8 cellular contexts compared by ENCODE assay signal in genomic region chr3:43180027-43180426, GRCh38.
A peak's percentile ranks its signal among the peaks of the same experiment; 100 is the strongest.
DNase-seq lines count a peak whose midpoint lies in the region; ATAC-seq and TF ChIP-seq lines count a peak whose summit lies in the region.

No MANE protein-coding gene starts in this region.

- H3K27me3 Mint-ChIP-seq in chondrocyte (ENCODE audit: low read depth) (no peaks in the 10 kb centered on the region), mesothelial cell of epicardium (ENCODE audit: low read depth) (peaks cover 4% of the 10 kb centered on the region)
- H3K27me3 Mint-ChIP-seq in naive thymus-derived CD4-positive, alpha-beta T cell: no peaks in the 10 kb centered on the region

- peak overlapping the region; percentile 82 for H2AFZ ChIP-seq in OCI-LY7 (ENCODE audit: low read length)

- no peaks in the 10 kb centered on the region for H3K79me2 ChIP-seq in OCI-LY7 (ENCODE audit: insufficient read depth, low read depth, low read length)

- H3K9me3 Mint-ChIP-seq in chondrocyte (ENCODE audit: low read depth): no peaks in the 10 kb centered on the region
- peaks cover 0 to 15% (median under 1%) of the 10 kb centered on the region in 11 donors for H3K9me3 Mint-ChIP-seq in naive thymus-derived CD4-positive, alpha-beta T cell
- H3K9me3 Mint-ChIP-seq in mesothelial cell of epicardium: no peaks in the 10 kb centered on the region

- TF ChIP-seq CTCF in OCI-LY7 (conservative IDR thresholded peaks at IDR 0.05; ENCODE audit: low read length): no peak
- TF ChIP-seq CTCF in chondrocyte (IDR thresholded peaks at IDR 0.05): no peak
- TF ChIP-seq CTCF in mesothelial cell of epicardium (IDR thresholded peaks at IDR 0.05; ENCODE audit: unreplicated experiment): no peak

- H3K36me3 Mint-ChIP-seq in chondrocyte (ENCODE audit: low read depth) (no peaks in the 10 kb centered on the region), mesothelial cell of epicardium (no peaks in the 10 kb centered on the region)
- H3K36me3 Mint-ChIP-seq in naive thymus-derived CD4-positive, alpha-beta T cell: peaks cover 0 to 40% (median 0%) of the 10 kb centered on the region in 5 donors

- peaks cover 19% of the 10 kb centered on the region for H3K4me1 ChIP-seq in OCI-LY7 (ENCODE audit: insufficient read depth, low read length, poor library complexity, severe bottlenecking)
- H3K4me1 ChIP-seq in naive thymus-derived CD4-positive, alpha-beta T cell (ENCODE audit: control insufficient read depth in 2 of 2, insufficient read depth in 2 of 2, low read length in 2 of 2): peaks cover 32 to 41% of the 10 kb centered on the region in 2 donors

- H3K4me1 Mint-ChIP-seq in chondrocyte (ENCODE audit: low read depth) (peaks cover 28% of the 10 kb centered on the region), mesothelial cell of epicardium (peaks cover 2% of the 10 kb centered on the region)
- peaks cover 47 to 76% (median 71%) of the 10 kb centered on the region in 7 donors for H3K4me1 Mint-ChIP-seq in naive thymus-derived CD4-positive, alpha-beta T cell

- no peak overlapping the region for H3K4me3 ChIP-seq in OCI-LY7 (ENCODE audit: low read depth, low read length, poor library complexity, severe bottlenecking)
- H3K4me3 ChIP-seq in naive thymus-derived CD4-positive, alpha-beta T cell (ENCODE audit: low read length): peak overlapping the region; percentile 37

- no peaks in the 10 kb centered on the region for H3K9me2 ChIP-seq in OCI-LY7 (ENCODE audit: insufficient read depth, low read length)

- CTCF ChIA-PET in OCI-LY7 (lab: Charles Lee; ENCODE audit: unreplicated experiment): interaction anchor here (0.6 kb wide), 1 partner anchor 491 kb away, joined by 3 read pairs; no protein-coding TSS in a partner anchor
- CTCF ChIA-PET in naive thymus-derived CD4-positive, alpha-beta T cell (lab: Charles Lee): interaction anchor here (0.6 to 2.5 kb wide), 8 partner anchors 12 to 323 kb away, joined by 3 to 23 read pairs (median 4); no protein-coding TSS in a partner anchor

- H3K4me2 ChIP-seq in OCI-LY7 (ENCODE audit: low read length): peak overlapping the region; percentile 58

- peak; percentile 24 for DNase-seq in AG08395 (ENCODE audit: low spot score)
- peak; percentile 64 for DNase-seq in OCI-LY7 (ENCODE audit: low spot score)
- DNase-seq in chondrocyte (ENCODE audit: low spot score): no peak
- peak in 7 of 9 donors; percentile 38 to 66 (median 61) for DNase-seq in naive thymus-derived CD4-positive, alpha-beta T cell
- no peak for DNase-seq in globus pallidus (ENCODE audit: low spot score)
- DNase-seq in mesothelial cell of epicardium (ENCODE audit: low spot score in 2 of 2, unreplicated experiment in 2 of 2): no peak

- no peaks in the 10 kb centered on the region for H3K9me3 ChIP-seq in OCI-LY7 (ENCODE audit: low read length)
- no peaks in the 10 kb centered on the region for H3K9me3 ChIP-seq in naive thymus-derived CD4-positive, alpha-beta T cell (ENCODE audit: control insufficient read depth in 2 of 3, low read length in 3 of 3)

- no peaks in the 10 kb centered on the region for H3K27me3 ChIP-seq in naive thymus-derived CD4-positive, alpha-beta T cell (ENCODE audit: control insufficient read depth in 2 of 2, insufficient read depth in 2 of 2, low read length in 2 of 2)

- H3K27ac ChIP-seq in OCI-LY7 (ENCODE audit: low read depth, low read length, poor library complexity, severe bottlenecking): peak overlapping the region; percentile 47
- H3K27ac ChIP-seq in naive thymus-derived CD4-positive, alpha-beta T cell (ENCODE audit: low read depth, low read length): peak overlapping the region; percentile 50

- no TSS peak for BruUV-seq in OCI-LY7 (replicated peaks; lab: Mats Ljungman, UMichigan)

- no peak overlapping the region for H3K4me3 Mint-ChIP-seq in chondrocyte (ENCODE audit: unreplicated experiment)
- H3K4me3 Mint-ChIP-seq in naive thymus-derived CD4-positive, alpha-beta T cell: peak overlapping the region; percentile 66 to 82 (median 79)
- H3K4me3 Mint-ChIP-seq in mesothelial cell of epicardium: no peak overlapping the region

- intact Hi-C loops in OCI-LY7 (cut with micrococcal nuclease; ENCODE audit: unreplicated experiment): no loop called here
- intact Hi-C loops in naive thymus-derived CD4-positive, alpha-beta T cell (cut with micrococcal nuclease): loop anchor here (1.0 to 10.0 kb wide), 7 partner anchors 14 to 515 kb away; partner anchors contain the start of genes SNRK (in 2 of the 2) and ABHD5 (in 1 of the 2)

- no peaks in the 10 kb centered on the region for H4K20me1 ChIP-seq in OCI-LY7 (ENCODE audit: insufficient read depth, low read length)

- H3K27ac Mint-ChIP-seq in chondrocyte (ENCODE audit: unreplicated experiment): peak overlapping the region; percentile 91
- peak overlapping the region; percentile 82 to 97 (median 93) for H3K27ac Mint-ChIP-seq in naive thymus-derived CD4-positive, alpha-beta T cell
- H3K27ac Mint-ChIP-seq in mesothelial cell of epicardium: no peak overlapping the region

- ATAC-seq in GM19463 (IDR thresholded peaks at IDR 0.05; ENCODE audit: unreplicated experiment) (peak; percentile 41), GM19324 (IDR thresholded peaks at IDR 0.05; ENCODE audit: low FRiP score, unreplicated experiment) (no peak)
- ATAC-seq in naive thymus-derived CD4-positive, alpha-beta T cell: peak; percentile 86

- no peaks in the 10 kb centered on the region for H3K36me3 ChIP-seq in OCI-LY7 (ENCODE audit: insufficient read depth, low read length)
- no peaks in the 10 kb centered on the region for H3K36me3 ChIP-seq in naive thymus-derived CD4-positive, alpha-beta T cell (ENCODE audit: control insufficient read depth in 2 of 3, insufficient read depth in 3 of 3, low read length in 3 of 3)

- POLR2A ChIA-PET in OCI-LY7 (lab: Charles Lee): interaction anchor here (0.6 to 1.6 kb wide), 4 partner anchors 9 to 210 kb away, joined by 3 to 6 read pairs (median 4); no protein-coding TSS in a partner anchor
- POLR2A ChIA-PET in naive thymus-derived CD4-positive, alpha-beta T cell (lab: Charles Lee): interaction anchor here (0.6 to 5.8 kb wide), 17 partner anchors 8 to 121 kb away, joined by 3 to 62 read pairs (median 5); no protein-coding TSS in a partner anchor

Comparison
In these comparisons a context has a peak if more than half of its experiments do, and no peak if none do; other contexts are left out.
1. DNase-seq: peak in AG08395 (single experiment), OCI-LY7 (single experiment) and naive thymus-derived CD4-positive, alpha-beta T cell (7 of 9); none in chondrocyte (single experiment), globus pallidus (single experiment) and mesothelial cell of epicardium (0 of 2).
2. H3K4me3 Mint-ChIP-seq: peak in naive thymus-derived CD4-positive, alpha-beta T cell (10 of 10); none in chondrocyte (single experiment) and mesothelial cell of epicardium (single experiment).